In genomic region chr12:132740652-132741051, GRCh38 we compare ENCODE assay signal across 18 cellular contexts. TPM values are rescaled to one million over a fixed set of nuclear protein-coding genes. Genes with fewer than 3 reads are reported as not detected.
DNase-seq lines count a peak whose midpoint lies in the region; ATAC-seq and TF ChIP-seq lines count a peak whose summit lies in the region.
"Had no signal": no experiment of that assay in that cellular context is flagged by ENCODE, and none has a peak within 500 bp of the region (broad histone marks: within the 10 kb centered on the region; RNA-seq: fewer than 3 reads in every experiment).

No MANE protein-coding gene starts in this region.

- no peaks in the 10 kb centered on the region for H3K4me1 ChIP-seq in neuronal stem cell (ENCODE audit: control insufficient read depth in 2 of 2, insufficient read depth in 1 of 2, low read depth in 1 of 2, low read length in 2 of 2)
- H3K4me1 ChIP-seq in gastrocnemius medialis = no peaks in the 10 kb centered on the region
- H3K4me1 ChIP-seq: A549, BLaER1 had no signal

- H2BK5ac ChIP-seq in neuronal stem cell (ENCODE audit: low read length) = no peak overlapping the region

- no peak for TF ChIP-seq POLR2A in gastrocnemius medialis (IDR thresholded peaks at IDR 0.05)

- WGBS in neuronal stem cell (ENCODE audit: extremely low coverage in 2 of 2, insufficient read length in 2 of 2, insufficient replicate concordance in 1 of 2), 2 donors = no CpG with 5 or more reads among the region's 11 CpGs

- intact Hi-C loops in left ventricle myocardium superior (cut with micrococcal nuclease) (no loop called here), gastrocnemius medialis (cut with DNase I; ENCODE audit: low total_unique reads) (no loop called here)

- POLR2A ChIA-PET in RWPE1 (lab: Yijun Ruan, JAX; ENCODE audit: low non-redundant PET) = no interaction called here

- H3K14ac ChIP-seq in neuronal stem cell (ENCODE audit: low read length) = no peak overlapping the region

- no peak overlapping the region for H4K8ac ChIP-seq in neuronal stem cell (ENCODE audit: low read depth, low read length)

- peak overlapping the region; percentile 1 for H3K9ac ChIP-seq in neuronal stem cell (ENCODE audit: low read depth, low read length, poor library complexity)
- H3K9ac ChIP-seq: BLaER1 had no signal

- peaks cover 84% of the 10 kb centered on the region for H3K36me3 Mint-ChIP-seq in effector memory CD8-positive, alpha-beta T cell (ENCODE audit: insufficient read depth)

- H3K4me3 ChIP-seq in neuronal stem cell (ENCODE audit: low read length in 2 of 2) (no peak overlapping the region), gastrocnemius medialis (no peak overlapping the region)
- H3K4me3 ChIP-seq: A549, BLaER1, K562 had no signal

- no peak overlapping the region for H2BK120ac ChIP-seq in neuronal stem cell (ENCODE audit: low read depth, low read length)

- H3K23ac ChIP-seq in neuronal stem cell (ENCODE audit: low read depth, low read length, poor library complexity) = peak overlapping the region; percentile 32

- no peak overlapping the region for H3K4ac ChIP-seq in neuronal stem cell (ENCODE audit: low read length)

- no peak overlapping the region for H2AFZ ChIP-seq in neuronal stem cell (ENCODE audit: low read length)

- H3K27me3 ChIP-seq in neuronal stem cell (ENCODE audit: control insufficient read depth in 3 of 3, insufficient read depth in 3 of 3, low read depth in 1 of 3, low read length in 3 of 3) = no peaks in the 10 kb centered on the region
- no peaks in the 10 kb centered on the region for H3K27me3 ChIP-seq in gastrocnemius medialis
- H3K27me3 ChIP-seq: BLaER1 had no signal

- TF ChIP-seq CTCF in RWPE1 (conservative IDR thresholded peaks at IDR 0.05; ENCODE audit: low read depth) (no peak), gastrocnemius medialis (IDR thresholded peaks at IDR 0.05 in 4 of 5, conservative IDR thresholded peaks at IDR 0.05 in 1 of 5) (no peak)

- H3K9me3 ChIP-seq in neuronal stem cell (replicated peaks in 1 of 2; ENCODE audit: control insufficient read depth in 2 of 2, insufficient read depth in 1 of 2, low read depth in 1 of 2, low read length in 2 of 2) = peaks cover 0 to 2% of the 10 kb centered on the region in 2 donors
- H3K9me3 ChIP-seq in gastrocnemius medialis = no peaks in the 10 kb centered on the region
- H3K9me3 ChIP-seq: A549, BLaER1 had no signal

- peaks cover 5% of the 10 kb centered on the region for H3K79me1 ChIP-seq in neuronal stem cell (ENCODE audit: low read depth, low read length)

- no peak overlapping the region for H3K4me2 ChIP-seq in neuronal stem cell (ENCODE audit: insufficient read depth, low read length, poor library complexity, severe bottlenecking)
- H3K4me2 ChIP-seq: A549, BLaER1 had no signal

- no peak overlapping the region for H3K4me3 Mint-ChIP-seq in effector memory CD8-positive, alpha-beta T cell
- H3K4me3 Mint-ChIP-seq: CD8-positive, alpha-beta memory T cell had no signal

- H3K18ac ChIP-seq in neuronal stem cell (ENCODE audit: low read length) = no peak overlapping the region

- H3K27ac ChIP-seq in RWPE1 (0 out of 2 replicates have a peak overlapping the region, but pooled peaks have one; percentile 5), neuronal stem cell (replicated peaks; ENCODE audit: low read length) (no peak overlapping the region), gastrocnemius medialis (no peak overlapping the region)
- H3K27ac ChIP-seq: A549, BLaER1 had no signal

- in situ Hi-C loops in gastrocnemius medialis (cut with MboI; ENCODE audit: low sequenced_read_pairs in 4 of 4) = no loop called here

- peaks cover 11 to 13% of the 10 kb centered on the region in 2 donors for H3K4me1 Mint-ChIP-seq in effector memory CD8-positive, alpha-beta T cell (ENCODE audit: low read depth in 2 of 2)

- no peak overlapping the region for H2BK15ac ChIP-seq in neuronal stem cell (ENCODE audit: low read length)

- H3K9me3 Mint-ChIP-seq in effector memory CD8-positive, alpha-beta T cell = no peaks in the 10 kb centered on the region
- H3K9me3 Mint-ChIP-seq: CD8-positive, alpha-beta memory T cell had no signal

- peak overlapping the region; percentile 75 to 80 for H3K27ac Mint-ChIP-seq in effector memory CD8-positive, alpha-beta T cell

- H3K36me3 ChIP-seq in neuronal stem cell (replicated peaks in 1 of 2; ENCODE audit: control insufficient read depth in 2 of 2, insufficient read depth in 2 of 2, low read length in 2 of 2) (peaks cover 60 to 95% of the 10 kb centered on the region in 2 donors), gastrocnemius medialis (peaks cover 0 to 96% of the 10 kb centered on the region in 2 donors)

- no peak for ATAC-seq in effector memory CD8-positive, alpha-beta T cell (replicated peaks)
- peak; percentile 83 for ATAC-seq in left ventricle myocardium superior
- ATAC-seq in SK-N-SH treated with all-trans-retinoic acid at 6 μM for 48 hours = no peak
- ATAC-seq in HG03521 (IDR thresholded peaks at IDR 0.05; ENCODE audit: unreplicated experiment) = no peak
- no peak for ATAC-seq in gastrocnemius medialis
- ATAC-seq: A549, K562 had no signal

- no peak overlapping the region for H2BK12ac ChIP-seq in neuronal stem cell (ENCODE audit: low read length)

- no peak for DNase-seq in RWPE1 (ENCODE audit: low spot score)
- DNase-seq in effector memory CD8-positive, alpha-beta T cell = no peak
- DNase-seq in left ventricle myocardium superior = peak; percentile 58
- DNase-seq in neuronal stem cell (ENCODE audit: low spot score) = no peak
- no peak for DNase-seq in gastrocnemius medialis
- DNase-seq: CD8-positive, alpha-beta memory T cell; GOT3; NCI-H1105; NCI-H1694; NCI-H510A; NCI-H748 treated with DMSO at 0.1 percent for 48 hours; NK-92 treated with Interleukin-12 subunit alpha and Interleukin-12 subunit beta, amount 100 ng/mL, for 24 hours; SIG-M5 had no signal

- H2AK5ac ChIP-seq in neuronal stem cell (ENCODE audit: low read depth, low read length) = no peak overlapping the region

- CTCF ChIA-PET in RWPE1 (lab: Yijun Ruan, JAX) = no interaction called here

- no peak overlapping the region for H4K91ac ChIP-seq in neuronal stem cell (ENCODE audit: low read depth, low read length, poor library complexity)

- H3K27me3 Mint-ChIP-seq in effector memory CD8-positive, alpha-beta T cell = no peaks in the 10 kb centered on the region
- H3K27me3 Mint-ChIP-seq: CD8-positive, alpha-beta memory T cell had no signal

TF ChIP-seq in SK-N-SH treated with all-trans-retinoic acid at 6 μM for 48 hours, 23 proteins besides CTCF, POLR2A, EP300 and RAD21 (continues in another document):
- TF ChIP-seq ZNF70 (CRISPR knock-in tag; IDR thresholded peaks at IDR 0.05) (no peak), ZNF565 (CRISPR knock-in tag; conservative IDR thresholded peaks at IDR 0.05; ENCODE audit: low read depth) (no peak), OSR1 (CRISPR knock-in tag; IDR thresholded peaks at IDR 0.05) (no peak), CSDC2 (CRISPR knock-in tag; IDR thresholded peaks at IDR 0.05) (no peak), SNAI2 (CRISPR knock-in tag; IDR thresholded peaks at IDR 0.05) (no peak), ARNTL (CRISPR knock-in tag; IDR thresholded peaks at IDR 0.05; ENCODE audit: borderline replicate concordance, low read depth) (no peak), ZC3H10 (CRISPR knock-in tag; IDR thresholded peaks at IDR 0.05) (no peak), POU6F1 (CRISPR knock-in tag; IDR thresholded peaks at IDR 0.05; ENCODE audit: borderline replicate concordance, low read depth) (no peak)

RNA-seq across cellular contexts. Expression of gene ANKLE2, which starts 21.0 kb away (rescaled TPM):
- total RNA-seq in left ventricle myocardium superior (26.1 TPM), gastrocnemius medialis (10 to 100 TPM; 29.6 to 44.9 (median 34.6) TPM)
- polyA plus RNA-seq in neuronal stem cell (2013, experiment 1 of 2) = 34.7 TPM
- polyA plus RNA-seq in neuronal stem cell (2013, experiment 2 of 2) = 30.8 TPM

RNA-seq across cellular contexts. Expression of gene PGAM5, which starts 30.0 kb away (rescaled TPM):
- total RNA-seq in left ventricle myocardium superior (33.7 TPM), gastrocnemius medialis (10 to 100 TPM; 36.6 to 75.1 (median 62.8) TPM)
- 33.9 TPM for polyA plus RNA-seq in neuronal stem cell (2013, experiment 1 of 2)
- 34.5 TPM for polyA plus RNA-seq in neuronal stem cell (2013, experiment 2 of 2)

RNA-seq across cellular contexts. Expression of gene PXMP2, which starts 53.3 kb away (rescaled TPM):
- 75.1 TPM for total RNA-seq in left ventricle myocardium superior
- 19.8 TPM for polyA plus RNA-seq in neuronal stem cell (2013, experiment 1 of 2)
- 22.6 TPM for polyA plus RNA-seq in neuronal stem cell (2013, experiment 2 of 2)
- 10 to 100 TPM; 16.0 to 44.8 (median 38.6) TPM for total RNA-seq in gastrocnemius medialis

RNA-seq across cellular contexts. Expression of gene POLE, which starts 53.5 kb away (rescaled TPM):
- total RNA-seq in left ventricle myocardium superior = 13.0 TPM
- polyA plus RNA-seq in neuronal stem cell (2013, experiment 1 of 2) = 34.0 TPM
- polyA plus RNA-seq in neuronal stem cell (2013, experiment 2 of 2) = 33.7 TPM
- 10 to 100 TPM in 2 of 4 donors, 1 to 10 TPM in 2; 7.1 to 18.7 (median 11.1) TPM for total RNA-seq in gastrocnemius medialis
